11 cellular contexts compared by ENCODE assay signal in genomic region chr17:29595107-29595942, GRCh38. TPM values are rescaled to one million over a fixed set of nuclear protein-coding genes. Genes with fewer than 3 reads are reported as not detected.
DNase-seq lines count a peak whose midpoint lies in the region; ATAC-seq and TF ChIP-seq lines count a peak whose summit lies in the region.
"Had no signal": no experiment of that assay in that cellular context is flagged by ENCODE, and none has a peak within 500 bp of the region (broad histone marks: within the 10 kb centered on the region; RNA-seq: fewer than 3 reads in every experiment).

No MANE protein-coding gene starts in this region.

- H3K9me2 ChIP-seq in SK-N-SH, result no peaks in the 10 kb centered on the region
- no peaks in the 10 kb centered on the region for H3K9me2 ChIP-seq in HCT116 (ENCODE audit: insufficient read depth)

- H2AFZ ChIP-seq in SK-N-SH (ENCODE audit: low read depth) (no peak overlapping the region), HCT116 (ENCODE audit: low read depth, low read length, poor library complexity, severe bottlenecking) (no peak overlapping the region)

- H3K36me3 Mint-ChIP-seq in chondrocyte (ENCODE audit: low read depth), result no peaks in the 10 kb centered on the region
- no peaks in the 10 kb centered on the region for H3K36me3 Mint-ChIP-seq in nephron (ENCODE audit: low read depth)
- H3K36me3 Mint-ChIP-seq: activated naive CD8-positive, alpha-beta T cell treated with anti-CD3 and anti-CD28 coated beads, Interleukin-2, amount 10 ng/mL, durations not matched to agents 7 days and 5 days had no signal

- H3K9ac ChIP-seq in SK-N-SH (no peak overlapping the region), HCT116 (ENCODE audit: low read length) (no peak overlapping the region)

- peak overlapping the region; percentile 71 for H3K4me3 Mint-ChIP-seq in chondrocyte (ENCODE audit: unreplicated experiment)
- peak overlapping the region; percentile 82 to 85 (median 85) for H3K4me3 Mint-ChIP-seq in nephron

- CTCF ChIA-PET in SK-N-SH (lab: Yijun Ruan, JAX) (interaction anchor here (1.1 to 5.0 kb wide), 8 partner anchors 11 to 226 kb away, joined by 3 to 98 read pairs (median 4); partner anchors contain the start of genes ABHD15 and TP53I13), HCT116 (lab: Charles Lee) (no interaction called here)

- H3K4me1 Mint-ChIP-seq in chondrocyte (ENCODE audit: low read depth) (peaks cover 53% of the 10 kb centered on the region), nephron (peaks cover 50% of the 10 kb centered on the region)

- H3K27ac ChIP-seq in SK-N-SH (ENCODE audit: low read depth in 2 of 2, low read length in 1 of 2) (peak overlapping the region in 1 of 2 experiments; percentile 91; a peak in 2 of 4 replicates), HCT116 (ENCODE audit: low read depth, low read length) (no peak overlapping the region)
- H3K27ac ChIP-seq: HL-60 had no signal

- H3K27me3 Mint-ChIP-seq in chondrocyte (ENCODE audit: low read depth) (no peaks in the 10 kb centered on the region), nephron (ENCODE audit: low read depth) (peaks cover 8% of the 10 kb centered on the region)
- H3K27me3 Mint-ChIP-seq: activated naive CD8-positive, alpha-beta T cell treated with anti-CD3 and anti-CD28 coated beads, Interleukin-2, amount 10 ng/mL, durations not matched to agents 7 days and 5 days had no signal

- POLR2A ChIA-PET in SK-N-SH (lab: Yijun Ruan, JAX) (interaction anchor here (0.9 kb wide), 1 partner anchor 26 kb away, joined by 3 read pairs; no protein-coding TSS in a partner anchor), HCT116 (lab: Charles Lee) (no interaction called here)

- H3K27ac Mint-ChIP-seq in chondrocyte (ENCODE audit: unreplicated experiment) (no peak overlapping the region), nephron (peak overlapping the region in 2 of 3 experiments; percentile 43 to 44)
- H3K27ac Mint-ChIP-seq: activated naive CD8-positive, alpha-beta T cell treated with anti-CD3 and anti-CD28 coated beads, Interleukin-2, amount 10 ng/mL, durations not matched to agents 7 days and 5 days had no signal

- TF ChIP-seq EP300 in SK-N-SH (IDR thresholded peaks at IDR 0.05; ENCODE audit: borderline replicate concordance in 1 of 2, low read depth in 1 of 2, low read length in 1 of 2), result no peak

- H3K79me2 ChIP-seq in SK-N-SH (ENCODE audit: insufficient read depth) (peaks cover 27% of the 10 kb centered on the region), HCT116 (ENCODE audit: insufficient read depth, low read length) (peaks cover 47% of the 10 kb centered on the region)

- ATAC-seq in SK-N-SH treated with all-trans-retinoic acid at 6 μM for 48 hours (no peak), HCT116 (no peak), GM19397 (IDR thresholded peaks at IDR 0.05; ENCODE audit: unreplicated experiment) (no peak), GM21390 (IDR thresholded peaks at IDR 0.05; ENCODE audit: unreplicated experiment) (no peak)

- H3F3A ChIP-seq in SK-N-SH (replicated peaks; ENCODE audit: insufficient read depth), result peaks cover 22% of the 10 kb centered on the region

- H3K36me3 ChIP-seq in SK-N-SH (replicated peaks in 1 of 2; ENCODE audit: control insufficient read depth in 1 of 2, insufficient read depth in 2 of 2, low read length in 1 of 2) (no peaks in the 10 kb centered on the region), HCT116 (ENCODE audit: control insufficient read depth in 1 of 2, insufficient read depth in 2 of 2, low read length in 2 of 2) (no peaks in the 10 kb centered on the region)

- H3K9me3 Mint-ChIP-seq in chondrocyte (ENCODE audit: low read depth) (no peaks in the 10 kb centered on the region), nephron (no peaks in the 10 kb centered on the region)
- H3K9me3 Mint-ChIP-seq: activated naive CD8-positive, alpha-beta T cell treated with anti-CD3 and anti-CD28 coated beads, Interleukin-2, amount 10 ng/mL, durations not matched to agents 7 days and 5 days had no signal

- RAD21 ChIA-PET in HCT116 (lab: Charles Lee; ENCODE audit: low non-redundant PET in 1 of 2, low total read pairs in 2 of 2, uncharacterized antibody in 2 of 2, unreplicated experiment in 2 of 2), result no interaction called here

- peak overlapping the region; percentile 93 for H3K4me2 ChIP-seq in SK-N-SH
- peak overlapping the region; percentile 82 for H3K4me2 ChIP-seq in HCT116 (ENCODE audit: low read length)

- H3K4me1 ChIP-seq in SK-N-SH (ENCODE audit: control insufficient read depth in 1 of 2, insufficient read depth in 2 of 2, low read depth in 1 of 2, low read length in 1 of 2), result peaks cover 27 to 63% of the 10 kb centered on the region in 2 experiments
- peaks cover 28 to 50% of the 10 kb centered on the region in 2 experiments for H3K4me1 ChIP-seq in HCT116 (ENCODE audit: control insufficient read depth in 1 of 2, insufficient read depth in 2 of 2, low read length in 2 of 2)

- WGBS in SK-N-SH (ENCODE audit: low lambda C conversion rate), result 57% methylated on average over 5 of the region's 7 CpGs

- BruUV-seq in HCT116 (replicated peaks; lab: Mats Ljungman, UMichigan), result no TSS peak

- DNase-seq in SK-N-SH, result no peak
- DNase-seq in HCT116 (ENCODE audit: low read depth, low spot score), result no peak
- no peak for DNase-seq in chondrocyte (ENCODE audit: low spot score)
- no peak for DNase-seq in SW 1271 (lab: John Stamatoyannopoulos, UW)
- DNase-seq: activated naive CD8-positive, alpha-beta T cell treated with anti-CD3 and anti-CD28 coated beads, Interleukin-2, amount 10 ng/mL, durations not matched to agents 7 days and 5 days; cortex of kidney had no signal

- H3K9me3 ChIP-seq in SK-N-SH, result no peaks in the 10 kb centered on the region
- H3K9me3 ChIP-seq in HCT116 (ENCODE audit: control insufficient read depth in 1 of 2, insufficient read depth in 1 of 2, low read depth in 1 of 2, low read length in 2 of 2), result no peaks in the 10 kb centered on the region

- H3K4me3 ChIP-seq in SK-N-SH (ENCODE audit: low read depth in 2 of 2, low read length in 1 of 2) (peak overlapping the region in 1 of 2 experiments; percentile 89; a peak in 1 of 4 replicates), HCT116 (replicated peaks in 1 of 2; ENCODE audit: low read depth in 1 of 2, low read length in 2 of 2) (peak overlapping the region in 1 of 2 experiments; percentile 68; a peak in 1 of 4 replicates)

- intact Hi-C loops in HCT116 (cut with micrococcal nuclease), result loop anchor here (10.0 kb wide), 1 partner anchor 451 kb away; no protein-coding TSS in a partner anchor

- no peaks in the 10 kb centered on the region for H3K27me3 ChIP-seq in SK-N-SH (ENCODE audit: insufficient read depth)
- no peaks in the 10 kb centered on the region for H3K27me3 ChIP-seq in HCT116 (ENCODE audit: insufficient read depth, low read length)

- TF ChIP-seq CTCF in SK-N-SH (IDR thresholded peaks at IDR 0.05), result no peak
- TF ChIP-seq CTCF in HCT116 (IDR thresholded peaks at IDR 0.05 in 2 of 3, conservative IDR thresholded peaks at IDR 0.05 in 1 of 3; ENCODE audit: borderline replicate concordance in 1 of 3, insufficient read depth in 1 of 3, low read depth in 2 of 3, low read length in 2 of 3), result no peak
- TF ChIP-seq CTCF in chondrocyte (IDR thresholded peaks at IDR 0.05), result no peak
- no peak for TF ChIP-seq CTCF in nephron (IDR thresholded peaks at IDR 0.05; ENCODE audit: unreplicated experiment in 3 of 3)

- peaks cover 4% of the 10 kb centered on the region; the same call in 1 of the 2 replicates for H4K20me1 ChIP-seq in SK-N-SH (ENCODE audit: insufficient read depth)
- H4K20me1 ChIP-seq in HCT116 (ENCODE audit: insufficient read depth), result no peaks in the 10 kb centered on the region

- TF ChIP-seq RAD21 in SK-N-SH (IDR thresholded peaks at IDR 0.05; ENCODE audit: low read length) (no peak), HCT116 (IDR thresholded peaks at IDR 0.05; ENCODE audit: low read depth) (no peak)

- TF ChIP-seq POLR2A in HCT116 (IDR thresholded peaks at IDR 0.05; ENCODE audit: borderline replicate concordance, extremely low read depth, insufficient read depth, insufficient read length), result no peak

TF ChIP-seq in SK-N-SH treated with all-trans-retinoic acid at 6 μM for 48 hours, 23 proteins besides CTCF, POLR2A, EP300 and RAD21 (continues in another document):
- TF ChIP-seq ESRRG (CRISPR knock-in tag; IDR thresholded peaks at IDR 0.05) (no peak), OSR1 (CRISPR knock-in tag; IDR thresholded peaks at IDR 0.05) (no peak), ZNF70 (CRISPR knock-in tag; IDR thresholded peaks at IDR 0.05) (no peak)

TF ChIP-seq in HCT116, 20 proteins besides CTCF, POLR2A, EP300 and RAD21 (continues in another document):
- TF ChIP-seq SRF (IDR thresholded peaks at IDR 0.05; ENCODE audit: low read depth), result no peak
- no peak for TF ChIP-seq CEBPB (IDR thresholded peaks at IDR 0.05; ENCODE audit: low read depth)
- TF ChIP-seq TCF7L2 (IDR thresholded peaks at IDR 0.05; ENCODE audit: borderline replicate concordance, extremely low read depth, insufficient read depth, insufficient read length), result no peak
- no peak for TF ChIP-seq YY1 (IDR thresholded peaks at IDR 0.05; ENCODE audit: extremely low read depth, insufficient replicate concordance, low read depth, low read length)

RNA-seq across cellular contexts. Expression of gene ANKRD13B, which starts 2.4 kb away (rescaled TPM):
- polyA plus RNA-seq in SK-N-SH (2012; rRNA removed), result 14.0 and 16.1 TPM in 2 replicates
- polyA plus RNA-seq in SK-N-SH (2012; cell fraction: cytosol; rRNA removed), result 4.1 and 9.1 TPM in 2 replicates
- 90.2 and 139 TPM in 2 replicates for polyA plus RNA-seq in SK-N-SH (2012; cell fraction: nucleus; rRNA removed)
- total RNA-seq in HCT116 (2021; ENCODE audit: unreplicated experiment) (27.4 TPM), chondrocyte (21.6 to 27.1 TPM (median 24.5 TPM) in 3 replicates)
- 11.6 and 11.9 TPM in 2 replicates for polyA plus RNA-seq in HCT116 (2012)

RNA-seq across cellular contexts. Expression of gene GIT1, which starts 5.9 kb away (rescaled TPM):
- polyA plus RNA-seq in SK-N-SH (2012; rRNA removed), result 39.4 and 42.9 TPM in 2 replicates
- polyA plus RNA-seq in SK-N-SH (2012; cell fraction: cytosol; rRNA removed), result 21.6 and 27.8 TPM in 2 replicates
- 92.1 and 131 TPM in 2 replicates for polyA plus RNA-seq in SK-N-SH (2012; cell fraction: nucleus; rRNA removed)
- 76.5 TPM for total RNA-seq in HCT116 (2021; ENCODE audit: unreplicated experiment)
- polyA plus RNA-seq in HCT116 (2012), result 55.6 and 64.3 TPM in 2 replicates
- 32.1 to 37.7 TPM (median 35.7 TPM) in 3 replicates for total RNA-seq in chondrocyte

RNA-seq across cellular contexts. Expression of gene TP53I13, which starts 26.8 kb away (rescaled TPM):
- polyA plus RNA-seq in SK-N-SH (2012; rRNA removed), result 39.2 and 45.3 TPM in 2 replicates
- 15.7 and 27.4 TPM in 2 replicates for polyA plus RNA-seq in SK-N-SH (2012; cell fraction: cytosol; rRNA removed)
- 130 and 165 TPM in 2 replicates for polyA plus RNA-seq in SK-N-SH (2012; cell fraction: nucleus; rRNA removed)
- 33.3 TPM for total RNA-seq in HCT116 (2021; ENCODE audit: unreplicated experiment)
- polyA plus RNA-seq in HCT116 (2012), result 41.7 and 44.9 TPM in 2 replicates
- total RNA-seq in chondrocyte, result 44.6 to 49.8 TPM (median 48.3 TPM) in 3 replicates

RNA-seq across cellular contexts. Expression of gene CORO6, which starts 27.4 kb away (rescaled TPM):
- 18.4 and 28.1 TPM in 2 replicates for polyA plus RNA-seq in SK-N-SH (2012; rRNA removed)
- polyA plus RNA-seq in SK-N-SH (2012; cell fraction: cytosol; rRNA removed), result 2.0 and 5.5 TPM in 2 replicates
- polyA plus RNA-seq in SK-N-SH (2012; cell fraction: nucleus; rRNA removed), result 212 and 229 TPM in 2 replicates
- total RNA-seq in HCT116 (2021; ENCODE audit: unreplicated experiment) (8.7 TPM), chondrocyte (6.7 to 7.6 TPM (median 7.2 TPM) in 3 replicates)
- 9.3 and 11.9 TPM in 2 replicates for polyA plus RNA-seq in HCT116 (2012)

RNA-seq across cellular contexts. Expression of gene ABHD15, which starts 28.5 kb away (rescaled TPM):
- 6.3 and 7.0 TPM in 2 replicates for polyA plus RNA-seq in SK-N-SH (2012; rRNA removed)
- 4.4 and 6.0 TPM in 2 replicates for polyA plus RNA-seq in SK-N-SH (2012; cell fraction: cytosol; rRNA removed)
- polyA plus RNA-seq in SK-N-SH (2012; cell fraction: nucleus; rRNA removed), result 5.7 and 6.0 TPM in 2 replicates
- total RNA-seq in HCT116 (2021; ENCODE audit: unreplicated experiment) (8.2 TPM), chondrocyte (10.2 to 16.7 TPM (median 11.7 TPM) in 3 replicates)
- 4.9 and 5.1 TPM in 2 replicates for polyA plus RNA-seq in HCT116 (2012)
